In the genomic region with DNA sequence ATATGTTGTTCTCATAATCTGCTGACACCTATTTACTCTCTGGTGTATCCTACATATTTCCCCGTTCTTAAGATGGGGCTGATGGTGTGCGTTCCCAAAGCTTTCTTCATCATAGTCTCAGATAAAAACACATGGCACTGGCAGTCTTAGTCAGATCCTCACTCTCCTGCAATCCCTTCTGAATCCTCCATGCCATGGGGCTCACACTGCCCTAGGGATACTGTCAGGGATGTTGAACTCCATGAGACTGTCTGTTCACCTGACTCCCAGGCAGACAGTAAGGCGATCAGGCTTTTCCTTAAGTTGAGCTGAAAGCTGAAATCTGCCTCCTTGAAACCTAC, we compare ENCODE assay signal across 8 cellular contexts.
DNase-seq lines count a peak whose midpoint lies in the region; ATAC-seq and TF ChIP-seq lines count a peak whose summit lies in the region.

No MANE protein-coding gene starts in this region.

- peaks cover 14% of the 10 kb centered on the region for H3F3A ChIP-seq in PC-9 (ENCODE audit: insufficient read depth, low read depth)

- TSS peak; percentile 97 for BruUV-seq in PC-9 (replicated peaks; lab: Mats Ljungman, UMichigan)

- no peak for TF ChIP-seq POLR2A in suprapubic skin (IDR thresholded peaks at IDR 0.05)

- H3K4me1 ChIP-seq in PC-9 (replicated peaks; ENCODE audit: insufficient read depth) (peaks cover 17% of the 10 kb centered on the region), suprapubic skin (peaks cover 71% of the 10 kb centered on the region)

- H3K36me3 Mint-ChIP-seq in activated T-cell treated with anti-CD3 and anti-CD28 coated beads, Interleukin-2, amount 50 U/mL, for 72 hours (ENCODE audit: insufficient read depth in 2 of 2), result peaks cover 1 to 3% of the 10 kb centered on the region in 2 donors

- H3K9me3 ChIP-seq in PC-9 (ENCODE audit: insufficient read depth, low read depth), result no peaks in the 10 kb centered on the region
- H3K9me3 ChIP-seq in suprapubic skin, result no peaks in the 10 kb centered on the region

- 77% methylated on average over 3 of the region's 3 CpGs for WGBS in suprapubic skin

- peaks cover 45% of the 10 kb centered on the region for H3K4me1 Mint-ChIP-seq in activated T-cell treated with anti-CD3 and anti-CD28 coated beads, Interleukin-2, amount 50 U/mL, for 72 hours (ENCODE audit: low read depth)

- H3K9me2 ChIP-seq in PC-9 (ENCODE audit: insufficient read depth), result no peaks in the 10 kb centered on the region

- ATAC-seq in activated T-cell treated with anti-CD3 and anti-CD28 coated beads, Interleukin-2, amount 50 U/mL, for 72 hours (replicated peaks in 1 of 2), result peak in 1 of 2 donors; percentile 21

- H3K4me3 ChIP-seq in PC-9, result no peak overlapping the region
- peak overlapping the region; percentile 2 to 10 for H3K4me3 ChIP-seq in foreskin fibroblast (ENCODE audit: low read depth in 1 of 2, low read length in 2 of 2)
- H3K4me3 ChIP-seq in suprapubic skin, result no peak overlapping the region

- no peaks in the 10 kb centered on the region for H3K36me3 ChIP-seq in PC-9 (ENCODE audit: low read depth)
- no peaks in the 10 kb centered on the region for H3K36me3 ChIP-seq in suprapubic skin

- intact Hi-C loops in PC-9 (cut with micrococcal nuclease; ENCODE audit: unreplicated experiment), result no loop called here

- no peak for TF ChIP-seq EP300 in suprapubic skin (IDR thresholded peaks at IDR 0.05)

- TF ChIP-seq CTCF in PC-9 (conservative IDR thresholded peaks at IDR 0.05) (no peak), foreskin fibroblast (IDR thresholded peaks at IDR 0.05; ENCODE audit: low read depth, low read length) (no peak), suprapubic skin (IDR thresholded peaks at IDR 0.05) (no peak)

- 0 out of 2 replicates have a peak, but pooled peaks cover 4% of the 10 kb centered on the region for H3K79me2 ChIP-seq in PC-9 (ENCODE audit: low read depth)

- peak overlapping the region; percentile 53 for H3K4me2 ChIP-seq in PC-9

- no peaks in the 10 kb centered on the region for H3K9me3 Mint-ChIP-seq in activated T-cell treated with anti-CD3 and anti-CD28 coated beads, Interleukin-2, amount 50 U/mL, for 72 hours

- peak overlapping the region; percentile 87 for H3K27ac Mint-ChIP-seq in activated T-cell treated with anti-CD3 and anti-CD28 coated beads, Interleukin-2, amount 50 U/mL, for 72 hours

- H2AFZ ChIP-seq in PC-9, result peak overlapping the region; percentile 58; the same call in 1 of the 2 replicates

- peak overlapping the region; percentile 82 for H3K27ac ChIP-seq in PC-9
- H3K27ac ChIP-seq in suprapubic skin, result peak overlapping the region; percentile 55

- no peaks in the 10 kb centered on the region for H4K20me1 ChIP-seq in PC-9 (ENCODE audit: insufficient read depth)

- DNase-seq in activated T-cell treated with anti-CD3 and anti-CD28 coated beads, Interleukin-2, amount 50 U/mL, for 72 hours, result no peak
- DNase-seq in activated T-cell treated with anti-CD3 and anti-CD28 coated beads for 4 hours (no peak), PC-9 (no peak), foreskin fibroblast (no peak), suprapubic skin (ENCODE audit: low spot score in 2 of 2) (no peak), HEK293T (ENCODE audit: extremely low spot score) (no peak), islet precursor cell (no peak), NCI-H1048 (lab: John Stamatoyannopoulos, UW) (no peak)

- peak overlapping the region; percentile 47 to 69 for H3K4me3 Mint-ChIP-seq in activated T-cell treated with anti-CD3 and anti-CD28 coated beads, Interleukin-2, amount 50 U/mL, for 72 hours

- H3K27me3 Mint-ChIP-seq in activated T-cell treated with anti-CD3 and anti-CD28 coated beads, Interleukin-2, amount 50 U/mL, for 72 hours (ENCODE audit: low read depth), result no peaks in the 10 kb centered on the region

- H3K27me3 ChIP-seq in PC-9 (ENCODE audit: insufficient read depth, low read depth) (no peaks in the 10 kb centered on the region), suprapubic skin (no peaks in the 10 kb centered on the region)

- CTCF ChIA-PET in PC-9 (lab: Charles Lee) (interaction anchor here (0.6 kb wide), 1 partner anchor 10 kb away, joined by 19 read pairs; no protein-coding TSS in a partner anchor), HEK293T (lab: Yijun Ruan, JAX) (no interaction called here)

- POLR2A ChIA-PET in PC-9 (lab: Charles Lee; ENCODE audit: unreplicated experiment), result interaction anchor here (0.5 to 0.6 kb wide), 3 partner anchors 85 to 1527 kb away, joined by 5 to 6 read pairs (median 5); no protein-coding TSS in a partner anchor
- POLR2A ChIA-PET in HEK293T (lab: Yijun Ruan, JAX), result no interaction called here

TF ChIP-seq in HEK293T, 16 proteins besides CTCF, POLR2A, EP300 and RAD21:
- TF ChIP-seq ELF4 (IDR thresholded peaks at IDR 0.05), result no peak

Comparison
In these comparisons a context has a peak if more than half of its experiments do, and no peak if none do; other contexts are left out.
1. H3K4me3 ChIP-seq: peak in foreskin fibroblast (2 of 2); none in PC-9 (single experiment) and suprapubic skin (single experiment).